ENCODE assay signal across 21 cellular contexts in the genomic region with DNA sequence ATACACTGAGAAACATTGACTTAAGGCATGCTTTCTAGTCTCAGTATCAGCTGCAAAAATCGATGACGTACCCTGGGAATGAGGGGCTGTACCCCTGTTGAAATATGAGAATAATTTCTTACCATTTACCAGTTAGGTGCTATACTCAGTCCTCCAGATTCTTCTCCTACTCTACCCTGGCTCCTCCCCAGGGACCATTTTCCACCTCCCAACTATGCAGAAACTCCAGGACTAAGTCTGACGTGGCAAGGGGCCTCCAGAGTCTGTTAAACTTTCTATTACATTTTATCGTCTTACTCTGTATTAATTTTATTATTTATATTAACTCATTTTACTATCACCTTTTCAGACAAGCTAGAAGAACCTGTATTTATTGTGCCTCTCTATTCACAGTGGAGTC.
DNase-seq lines count a peak whose midpoint lies in the region; ATAC-seq, FAIRE-seq and TF ChIP-seq lines count a peak whose summit lies in the region.
"Had no signal": no experiment of that assay in that cellular context is flagged by ENCODE, and none has a peak within 500 bp of the region (broad histone marks: within the 10 kb centered on the region; RNA-seq: fewer than 3 reads in every experiment).

No MANE protein-coding gene starts in this region.

- no peak overlapping the region for H3K27ac Mint-ChIP-seq in activated T-helper 17 cell treated with anti-CD3 and anti-CD28 coated beads, Interleukin-2, amount 50 U/mL, for 72 hours
- H3K27ac Mint-ChIP-seq: activated CD4-positive, alpha-beta memory T cell treated with anti-CD3 and anti-CD28 coated beads for 36 hours; stimulated activated naive CD8-positive, alpha-beta T cell treated with anti-CD3 and anti-CD28 coated beads, Interleukin-15, Interleukin-2, amounts not matched to agents 100 ng/mL and 50 ng/mL, for 24 hours had no signal

- no peak overlapping the region for H3K4me3 Mint-ChIP-seq in activated T-helper 17 cell treated with anti-CD3 and anti-CD28 coated beads, Interleukin-2, amount 50 U/mL, for 72 hours
- H3K4me3 Mint-ChIP-seq: activated CD4-positive, alpha-beta memory T cell treated with anti-CD3 and anti-CD28 coated beads for 36 hours; central memory CD8-positive, alpha-beta T cell; stimulated activated naive CD8-positive, alpha-beta T cell treated with anti-CD3 and anti-CD28 coated beads, Interleukin-15, Interleukin-2, amounts not matched to agents 100 ng/mL and 50 ng/mL, for 24 hours had no signal

- no peak for TF ChIP-seq EP300 in suprapubic skin (IDR thresholded peaks at IDR 0.05)

- FAIRE-seq in D721Med (lab: Jason Lieb, UNC), result no peak
- FAIRE-seq: GM19239, H54 had no signal

- TF ChIP-seq CTCF in cardiac fibroblast (IDR thresholded peaks at IDR 0.05; ENCODE audit: low read depth, low read length) (no peak), suprapubic skin (IDR thresholded peaks at IDR 0.05) (no peak), D721Med (IDR thresholded peaks at IDR 0.05; ENCODE audit: insufficient read depth, missing control alignments) (no peak)

- H3K9me3 ChIP-seq in suprapubic skin (no peaks in the 10 kb centered on the region), HAP-1 (no peaks in the 10 kb centered on the region)
- H3K9me3 ChIP-seq: BE2C, mucosa of descending colon, neutrophil had no signal

- TF ChIP-seq POLR2A in suprapubic skin (IDR thresholded peaks at IDR 0.05), result no peak

- H3K27ac ChIP-seq in suprapubic skin, result peak overlapping the region; percentile 51
- H3K27ac ChIP-seq: neutrophil had no signal

- no peaks in the 10 kb centered on the region for H3K4me1 Mint-ChIP-seq in activated T-helper 17 cell treated with anti-CD3 and anti-CD28 coated beads, Interleukin-2, amount 50 U/mL, for 72 hours
- H3K4me1 Mint-ChIP-seq: central memory CD8-positive, alpha-beta T cell had no signal

- H3K9me3 Mint-ChIP-seq in activated T-helper 17 cell treated with anti-CD3 and anti-CD28 coated beads, Interleukin-2, amount 50 U/mL, for 72 hours, result no peaks in the 10 kb centered on the region
- H3K9me3 Mint-ChIP-seq: activated CD4-positive, alpha-beta memory T cell treated with anti-CD3 and anti-CD28 coated beads for 36 hours; stimulated activated naive CD8-positive, alpha-beta T cell treated with anti-CD3 and anti-CD28 coated beads, Interleukin-15, Interleukin-2, amounts not matched to agents 100 ng/mL and 50 ng/mL, for 24 hours had no signal

- no peaks in the 10 kb centered on the region for H3K36me3 ChIP-seq in suprapubic skin
- no peaks in the 10 kb centered on the region for H3K36me3 ChIP-seq in HAP-1 (replicated peaks)
- H3K36me3 ChIP-seq: BE2C, neutrophil had no signal

- H3K27me3 Mint-ChIP-seq in activated T-helper 17 cell treated with anti-CD3 and anti-CD28 coated beads, Interleukin-2, amount 50 U/mL, for 72 hours, result no peaks in the 10 kb centered on the region
- H3K27me3 Mint-ChIP-seq: activated CD4-positive, alpha-beta memory T cell treated with anti-CD3 and anti-CD28 coated beads for 36 hours; central memory CD8-positive, alpha-beta T cell; stimulated activated naive CD8-positive, alpha-beta T cell treated with anti-CD3 and anti-CD28 coated beads, Interleukin-15, Interleukin-2, amounts not matched to agents 100 ng/mL and 50 ng/mL, for 24 hours had no signal

- H3K4me1 ChIP-seq in suprapubic skin (no peaks in the 10 kb centered on the region), HAP-1 (peaks cover 15% of the 10 kb centered on the region)
- H3K4me1 ChIP-seq: BE2C had no signal

- no peak for ATAC-seq in activated T-helper 17 cell treated with anti-CD3 and anti-CD28 coated beads, Interleukin-2, amount 50 U/mL, for 72 hours (replicated peaks)
- ATAC-seq: mucosa of descending colon had no signal

- H3K27me3 ChIP-seq in suprapubic skin, result no peaks in the 10 kb centered on the region
- no peaks in the 10 kb centered on the region for H3K27me3 ChIP-seq in HAP-1 (ENCODE audit: low read depth)
- H3K27me3 ChIP-seq: BE2C, neutrophil had no signal

- H3K4me3 ChIP-seq in cardiac fibroblast (replicated peaks in 1 of 2; ENCODE audit: low read depth in 2 of 2, low read length in 2 of 2) (no peak overlapping the region), suprapubic skin (no peak overlapping the region), HAP-1 (no peak overlapping the region)
- H3K4me3 ChIP-seq: mucosa of descending colon had no signal

- peak; percentile 33 for DNase-seq in HPDE6-E6E7 (ENCODE audit: extremely low spot score)
- DNase-seq in cardiac fibroblast (ENCODE audit: low read depth in 2 of 2), result peak; percentile 49 to 76
- DNase-seq in hepatic stellate cell (ENCODE audit: low spot score), result peak; percentile 17
- no peak for DNase-seq in suprapubic skin (ENCODE audit: low spot score in 2 of 2)
- DNase-seq in HAP-1 (ENCODE audit: low spot score in 2 of 2), result no peak
- DNase-seq in D721Med (ENCODE audit: insufficient read length, low spot score), result no peak
- DNase-seq: activated CD4-positive, alpha-beta memory T cell treated with anti-CD3 and anti-CD28 coated beads for 36 hours; activated naive CD4-positive, alpha-beta T cell treated with anti-CD3 and anti-CD28 coated beads, Interleukin-2, amount 50 U/mL, for 16 hours; activated T-cell treated with anti-CD3 and anti-CD28 coated beads, Interleukin-2, amount 50 U/mL, for 1 hour; BE2C; effector memory CD4-positive, alpha-beta T cell; mucosa of descending colon; NCI-H187; NCI-H446; SIG-M5 had no signal

- in situ Hi-C loops in HAP-1 (cut with MboI; ENCODE audit: low sequenced_read_pairs), result no loop called here

- H3K36me3 Mint-ChIP-seq in activated T-helper 17 cell treated with anti-CD3 and anti-CD28 coated beads, Interleukin-2, amount 50 U/mL, for 72 hours (ENCODE audit: low read depth), result no peaks in the 10 kb centered on the region
- H3K36me3 Mint-ChIP-seq: activated CD4-positive, alpha-beta memory T cell treated with anti-CD3 and anti-CD28 coated beads for 36 hours had no signal

- WGBS in suprapubic skin, result 57% methylated on average over 4 of the region's 4 CpGs

Comparison
In these comparisons a context has a peak if more than half of its experiments do, and no peak if none do; other contexts are left out.
1. DNase-seq: peak in HPDE6-E6E7 (single experiment), cardiac fibroblast (2 of 2) and hepatic stellate cell (single experiment); none in suprapubic skin (0 of 2), HAP-1 (0 of 2) and D721Med (single experiment).